Comparison of ENCODE assay signal across 10 cellular contexts in the genomic region with DNA sequence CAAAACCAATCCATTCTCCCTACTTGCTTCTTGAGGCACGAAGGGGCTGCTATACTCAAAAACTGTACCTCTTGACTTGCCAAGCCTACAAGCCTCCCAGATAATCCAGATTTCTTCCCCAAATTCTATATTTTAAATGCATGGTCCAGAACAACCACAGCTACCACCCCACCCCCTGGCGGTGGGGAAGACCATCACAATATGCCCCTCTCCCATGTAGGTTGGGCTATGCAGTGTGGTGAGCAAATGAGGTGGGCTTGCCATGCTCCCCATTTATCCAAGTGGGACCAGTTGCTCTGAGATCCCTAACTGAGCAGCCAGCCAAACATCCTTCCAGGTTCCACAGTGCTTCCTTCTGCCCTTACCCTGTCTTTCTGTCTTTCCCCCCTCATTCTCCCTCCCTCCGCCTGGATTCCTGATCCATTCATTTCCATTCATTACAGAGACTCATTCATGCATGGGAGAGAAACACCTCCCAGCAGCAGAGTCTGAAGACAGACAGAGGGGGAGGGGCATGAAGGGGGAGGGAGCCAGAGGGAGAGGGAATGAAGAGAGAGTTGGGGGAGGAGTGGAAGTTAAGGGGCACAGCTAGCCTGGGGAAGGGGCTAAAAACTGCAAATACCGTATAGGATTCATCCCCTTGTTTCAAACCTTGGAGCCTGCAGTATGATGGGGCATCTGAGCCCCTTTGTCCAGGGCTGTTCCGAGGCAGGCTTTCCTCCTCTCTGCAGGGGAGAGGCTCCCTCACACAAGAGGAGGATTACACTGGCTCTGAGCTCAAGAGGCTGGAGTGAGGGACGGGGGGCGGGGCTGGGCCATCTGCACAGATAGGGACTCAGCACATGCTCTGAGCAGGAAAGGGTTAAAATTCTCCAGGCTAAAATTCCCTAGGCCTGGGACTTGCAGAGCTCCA. TPM values are rescaled to one million over a fixed set of nuclear protein-coding genes. Genes with fewer than 3 reads are reported as not detected.
DNase-seq lines count a peak whose midpoint lies in the region; ATAC-seq and TF ChIP-seq lines count a peak whose summit lies in the region.
"Had no signal": no experiment of that assay in that cellular context is flagged by ENCODE, and none has a peak within 500 bp of the region (broad histone marks: within the 10 kb centered on the region; RNA-seq: fewer than 3 reads in every experiment).

No MANE protein-coding gene starts in this region.

- DNase-seq in DMS153 treated with DMSO at 0.1 percent for 48 hours (lab: John Stamatoyannopoulos, UW; ENCODE audit: unreplicated experiment) (peak; percentile 18), DMS153 (lab: John Stamatoyannopoulos, UW) (no peak), cerebellum (ENCODE audit: low spot score) (peak; percentile 78), retinal pigment epithelial cell (ENCODE audit: low read depth) (no peak), HT-29 (ENCODE audit: low spot score) (no peak)
- DNase-seq in natural killer cell treated with Interleukin-12 subunit alpha and Interleukin-12 subunit beta and Interleukin-15 and Interleukin-18, amount 100 ng/mL, for 72 hours (ENCODE audit: low spot score): no peak
- DNase-seq: spleen had no signal

- H3K27ac Mint-ChIP-seq in natural killer cell treated with Interleukin-12 subunit alpha and Interleukin-12 subunit beta and Interleukin-15 and Interleukin-18, amount 100 ng/mL, for 72 hours: no peak overlapping the region

- H3K36me3 Mint-ChIP-seq in natural killer cell treated with Interleukin-12 subunit alpha and Interleukin-12 subunit beta and Interleukin-15 and Interleukin-18, amount 100 ng/mL, for 72 hours: no peaks in the 10 kb centered on the region

- H3K4me3 ChIP-seq in retinal pigment epithelial cell (ENCODE audit: low read length): peak overlapping the region; percentile 23
- H3K4me3 ChIP-seq: coronary artery, spleen had no signal

- H3K9me3 Mint-ChIP-seq in natural killer cell treated with Interleukin-12 subunit alpha and Interleukin-12 subunit beta and Interleukin-15 and Interleukin-18, amount 100 ng/mL, for 72 hours: no peaks in the 10 kb centered on the region
- H3K9me3 Mint-ChIP-seq: T-cell had no signal

- peak; percentile 62 for TF ChIP-seq CTCF in retinal pigment epithelial cell (conservative IDR thresholded peaks at IDR 0.05; ENCODE audit: low read depth, low read length)

- no peaks in the 10 kb centered on the region for H3K27me3 Mint-ChIP-seq in natural killer cell treated with Interleukin-12 subunit alpha and Interleukin-12 subunit beta and Interleukin-15 and Interleukin-18, amount 100 ng/mL, for 72 hours

- ATAC-seq in natural killer cell treated with Interleukin-12 subunit alpha and Interleukin-12 subunit beta and Interleukin-15 and Interleukin-18, amount 100 ng/mL, for 72 hours: no peak
- ATAC-seq: HCT116, T-cell had no signal

- H3K4me3 Mint-ChIP-seq in natural killer cell treated with Interleukin-12 subunit alpha and Interleukin-12 subunit beta and Interleukin-15 and Interleukin-18, amount 100 ng/mL, for 72 hours: no peak overlapping the region
- H3K4me3 Mint-ChIP-seq: T-cell had no signal

- H3K4me1 Mint-ChIP-seq in natural killer cell treated with Interleukin-12 subunit alpha and Interleukin-12 subunit beta and Interleukin-15 and Interleukin-18, amount 100 ng/mL, for 72 hours (ENCODE audit: low read depth in 2 of 2): peaks cover 16 to 21% of the 10 kb centered on the region in 2 donors

RNA-seq across cellular contexts. Expression of a gene that starts 4.4 kb away (rescaled TPM):
- 15.0 TPM for total RNA-seq in cerebellum
- 1 to 10 TPM; 4.5 to 9.5 TPM for total RNA-seq in natural killer cell treated with Interleukin-12 subunit alpha and Interleukin-12 subunit beta and Interleukin-15 and Interleukin-18, amount 100 ng/mL, for 72 hours
- 13.6 and 14.6 TPM in 2 replicates for total RNA-seq in HT-29 (2014; rRNA removed; shearing (Covaris generic))

RNA-seq across cellular contexts. Expression of a gene that starts 6.8 kb away (rescaled TPM):
- not detected for total RNA-seq in cerebellum
- total RNA-seq in natural killer cell treated with Interleukin-12 subunit alpha and Interleukin-12 subunit beta and Interleukin-15 and Interleukin-18, amount 100 ng/mL, for 72 hours: not detected
- 0.41 TPM in 1 of 2 replicates, not detected in the other for total RNA-seq in HT-29 (2014; rRNA removed; shearing (Covaris generic))

RNA-seq across cellular contexts. Expression of a gene that starts 23.9 kb away (rescaled TPM):
- total RNA-seq in cerebellum: 27.2 TPM
- under 1 TPM; 0.36 to 0.75 TPM for total RNA-seq in natural killer cell treated with Interleukin-12 subunit alpha and Interleukin-12 subunit beta and Interleukin-15 and Interleukin-18, amount 100 ng/mL, for 72 hours
- total RNA-seq in HT-29 (2014; rRNA removed; shearing (Covaris generic)): 18.4 and 20.0 TPM in 2 replicates

RNA-seq across cellular contexts. Expression of a gene that starts 36.4 kb away (rescaled TPM):
- total RNA-seq in cerebellum: not detected
- total RNA-seq in natural killer cell treated with Interleukin-12 subunit alpha and Interleukin-12 subunit beta and Interleukin-15 and Interleukin-18, amount 100 ng/mL, for 72 hours: not detected
- not detected in 2 replicates for total RNA-seq in HT-29 (2014; rRNA removed; shearing (Covaris generic))
- total RNA-seq: spleen, T-cell had no signal

RNA-seq across cellular contexts. Expression of a gene that starts 51.9 kb away (rescaled TPM):
- not detected for total RNA-seq in cerebellum
- not detected for total RNA-seq in natural killer cell treated with Interleukin-12 subunit alpha and Interleukin-12 subunit beta and Interleukin-15 and Interleukin-18, amount 100 ng/mL, for 72 hours
- total RNA-seq in HT-29 (2014; rRNA removed; shearing (Covaris generic)): not detected in 2 replicates
- total RNA-seq: spleen, T-cell had no signal

Comparison
In these comparisons a context has a peak if more than half of its experiments do, and no peak if none do; other contexts are left out.
1. DNase-seq: peak in DMS153 treated with DMSO at 0.1 percent for 48 hours (single experiment) and cerebellum (single experiment); none in DMS153 (single experiment), retinal pigment epithelial cell (single experiment), natural killer cell treated with Interleukin-12 subunit alpha and Interleukin-12 subunit beta and Interleukin-15 and Interleukin-18, amount 100 ng/mL, for 72 hours (single experiment) and HT-29 (single experiment).
2. RNA of a gene that starts 23.9 kb away (total RNA-seq): 27.2 TPM in cerebellum (single experiment) and 18.4 to 20.0 TPM in HT-29; 0.36 to 0.75 TPM in natural killer cell treated with Interleukin-12 subunit alpha and Interleukin-12 subunit beta and Interleukin-15 and Interleukin-18, amount 100 ng/mL, for 72 hours; every median in the first group is over 10 times any median in the second.